Comparison of ENCODE assay signal across 7 cellular contexts in genomic region chr3:71495708-71496472, GRCh38.
DNase-seq lines count a peak whose midpoint lies in the region; TF ChIP-seq lines count a peak whose summit lies in the region.

No MANE protein-coding gene starts in this region.

- no peaks in the 10 kb centered on the region for H4K20me1 ChIP-seq in H9 (ENCODE audit: control insufficient read depth, insufficient read depth, insufficient read length)
- H4K20me1 ChIP-seq in SK-N-SH (ENCODE audit: insufficient read depth), result no peaks in the 10 kb centered on the region

- TF ChIP-seq RAD21 in SK-N-SH (IDR thresholded peaks at IDR 0.05; ENCODE audit: low read length), result no peak

- peaks cover 15 to 23% (median 20%) of the 10 kb centered on the region in 3 experiments for H3K36me3 Mint-ChIP-seq in H9 (ENCODE audit: insufficient read depth in 1 of 3, low read depth in 3 of 3)

- H3K14ac ChIP-seq in H9 (ENCODE audit: insufficient read depth, low read length), result peak overlapping the region; percentile 68; the same call in 1 of the 2 replicates

- H3K4me3 ChIP-seq in SK-N-SH (ENCODE audit: low read depth in 2 of 2, low read length in 1 of 2) (peak overlapping the region in 1 of 2 experiments; percentile 20; a peak in 1 of 4 replicates), fibroblast of mammary gland (ENCODE audit: control insufficient read depth, low read depth, low read length) (peak overlapping the region; percentile 42)

- CTCF ChIA-PET in SK-N-SH (lab: Yijun Ruan, JAX), result interaction anchor here (1.9 kb wide), 1 partner anchor 90 kb away, joined by 5 read pairs; no protein-coding TSS in a partner anchor

- H2AK5ac ChIP-seq in H9 (ENCODE audit: insufficient read length, low read length), result peak overlapping the region; percentile 100

- H3K27me3 Mint-ChIP-seq in H9 (ENCODE audit: low read depth), result no peaks in the 10 kb centered on the region

- H3K4me1 Mint-ChIP-seq in H9, result peaks cover 51 to 52% of the 10 kb centered on the region in 2 experiments

- no peaks in the 10 kb centered on the region for H3K23me2 ChIP-seq in H9 (ENCODE audit: insufficient read length, low read depth, low read length, poor library complexity, severe bottlenecking)

- H3K4me3 Mint-ChIP-seq in H9, result peak overlapping the region in 1 of 2 experiments; percentile 6; a peak in 2 of 5 replicates

- no peak overlapping the region for H3K23ac ChIP-seq in H9 (ENCODE audit: insufficient read length, low read depth, low read length)

- POLR2A ChIA-PET in SK-N-SH (lab: Yijun Ruan, JAX), result no interaction called here

- H4K5ac ChIP-seq in H9 (ENCODE audit: insufficient read length, low read depth, low read length), result peak overlapping the region; percentile 5

- H3K9me3 Mint-ChIP-seq in H9, result peaks cover 5 to 10% of the 10 kb centered on the region in 2 experiments

- H3K9ac ChIP-seq in H9 (ENCODE audit: extremely low read depth, insufficient read length, low read length), result no peak overlapping the region
- peak overlapping the region; percentile 56; the same call in 1 of the 2 replicates for H3K9ac ChIP-seq in SK-N-SH

- no CpG with 5 or more reads among the region's 5 CpGs for WGBS in H9 (ENCODE audit: extremely low coverage, insufficient read length, low lambda C conversion rate)
- 51% methylated on average over 5 of the region's 5 CpGs for WGBS in SK-N-SH (ENCODE audit: low lambda C conversion rate)

- no peak overlapping the region for H2BK15ac ChIP-seq in H9 (ENCODE audit: low read depth, low read length)

- peak overlapping the region; percentile 88 for H4K91ac ChIP-seq in H9 (ENCODE audit: insufficient read length, low read depth, low read length)

- peaks cover 24% of the 10 kb centered on the region; the same call in 1 of the 2 replicates for H3K4me1 ChIP-seq in H9 (ENCODE audit: insufficient read depth, low read length)
- H3K4me1 ChIP-seq in SK-N-SH (ENCODE audit: control insufficient read depth in 1 of 2, insufficient read depth in 2 of 2, low read depth in 1 of 2, low read length in 1 of 2), result peaks cover 8 to 25% of the 10 kb centered on the region in 2 experiments

- TF ChIP-seq EP300 in SK-N-SH (IDR thresholded peaks at IDR 0.05; ENCODE audit: borderline replicate concordance in 1 of 2, low read depth in 1 of 2, low read length in 1 of 2), result no peak

- no peaks in the 10 kb centered on the region for H3K9me2 ChIP-seq in SK-N-SH

- no peaks in the 10 kb centered on the region for H3K9me3 ChIP-seq in H9 (ENCODE audit: control insufficient read depth, low read depth, low read length)
- H3K9me3 ChIP-seq in SK-N-SH, result no peaks in the 10 kb centered on the region

- DNase-seq in H9 (peak; percentile 43), SK-N-SH (no peak), fibroblast of mammary gland (ENCODE audit: low read depth) (peak; percentile 95), nucleus accumbens (lab: John Stamatoyannopoulos, UW) (no peak), NCI-H2029 treated with DMSO at 0.1 percent for 48 hours (lab: John Stamatoyannopoulos, UW) (no peak), DMS 273 treated with DMSO at 0.1 percent for 48 hours (lab: John Stamatoyannopoulos, UW) (no peak)
- DNase-seq in stimulated activated CD8-positive, alpha-beta memory T cell treated with anti-CD3 and anti-CD28 coated beads, Interleukin-4, amount 100 ng/mL, for 48 hours, result peak; percentile 53

- H2BK12ac ChIP-seq in H9 (ENCODE audit: insufficient read length, low read depth, low read length), result peak overlapping the region; percentile 99

- H3T11ph ChIP-seq in H9 (ENCODE audit: low read length), result no peak overlapping the region

- H3K79me2 ChIP-seq in H9 (ENCODE audit: insufficient read depth, low read length), result peaks cover 2% of the 10 kb centered on the region; the same call in 1 of the 2 replicates
- H3K79me2 ChIP-seq in SK-N-SH (ENCODE audit: insufficient read depth), result peaks cover 92% of the 10 kb centered on the region

- peak overlapping the region; percentile 78 to 96 (median 91) for H3K27ac Mint-ChIP-seq in H9

- H3K36me3 ChIP-seq in SK-N-SH (replicated peaks in 1 of 2; ENCODE audit: control insufficient read depth in 1 of 2, insufficient read depth in 2 of 2, low read length in 1 of 2), result peaks cover 11 to 24% of the 10 kb centered on the region in 2 experiments

- peak overlapping the region; percentile 93 for H2BK120ac ChIP-seq in H9 (ENCODE audit: low read depth, low read length, poor library complexity, severe bottlenecking)

- H2BK5ac ChIP-seq in H9 (ENCODE audit: insufficient read length, low read length), result no peak overlapping the region

- H3K4me2 ChIP-seq in H9 (ENCODE audit: insufficient read depth, insufficient read length, low read length) (no peak overlapping the region), SK-N-SH (peak overlapping the region; percentile 58)

- H3K4ac ChIP-seq in H9 (ENCODE audit: low read depth, low read length), result peak overlapping the region; percentile 31; the same call in 1 of the 2 replicates

- peak overlapping the region; percentile 84 for H2BK20ac ChIP-seq in H9 (ENCODE audit: low read depth, low read length, poor library complexity, severe bottlenecking)

- peak overlapping the region; percentile 82 for H3K18ac ChIP-seq in H9 (ENCODE audit: insufficient read length, low read depth, low read length)

- no peak overlapping the region for H2AFZ ChIP-seq in H9 (ENCODE audit: low read length)
- H2AFZ ChIP-seq in SK-N-SH (ENCODE audit: low read depth), result no peak overlapping the region

- no peaks in the 10 kb centered on the region for H3K79me1 ChIP-seq in H9 (ENCODE audit: insufficient read depth, low read depth, low read length, poor library complexity, severe bottlenecking)

- H3K56ac ChIP-seq in H9 (ENCODE audit: insufficient read length, low read depth, low read length), result peak overlapping the region; percentile 1

- H3K27ac ChIP-seq in H9 (ENCODE audit: insufficient read length, low read depth, low read length), result no peak overlapping the region
- peak overlapping the region; percentile 6 to 91; a peak in 3 of 4 replicates for H3K27ac ChIP-seq in SK-N-SH (ENCODE audit: low read depth in 2 of 2, low read length in 1 of 2)

- H3K27me3 ChIP-seq in H9 (ENCODE audit: insufficient read depth, low read length) (no peaks in the 10 kb centered on the region), SK-N-SH (ENCODE audit: insufficient read depth) (no peaks in the 10 kb centered on the region)

- no peak overlapping the region for H4K8ac ChIP-seq in H9 (replicated peaks; ENCODE audit: insufficient read length, low read depth, low read length)

- peaks cover 24% of the 10 kb centered on the region for H3F3A ChIP-seq in SK-N-SH (replicated peaks; ENCODE audit: insufficient read depth)

- no peak for TF ChIP-seq CTCF in H9 (conservative IDR thresholded peaks at IDR 0.05)
- TF ChIP-seq CTCF in SK-N-SH (IDR thresholded peaks at IDR 0.05), result no peak
- no peak for TF ChIP-seq CTCF in fibroblast of mammary gland (conservative IDR thresholded peaks at IDR 0.05; ENCODE audit: control insufficient read depth, insufficient read depth, low read depth, low read length)

TF ChIP-seq in SK-N-SH, 30 proteins besides CTCF, POLR2A, EP300 and RAD21:
- TF ChIP-seq TCF12 (IDR thresholded peaks at IDR 0.05) (peak; percentile 20; the same call in 1 of the 2 replicates), JUND (IDR thresholded peaks at IDR 0.05) (peak; percentile 40; the same call in 1 of the 2 replicates), FOSL2 (IDR thresholded peaks at IDR 0.05; ENCODE audit: borderline replicate concordance, low read depth) (peak; percentile 50; the same call in 1 of the 2 replicates), GABPA (IDR thresholded peaks at IDR 0.05; ENCODE audit: low read depth) (no peak), NRF1 (IDR thresholded peaks at IDR 0.05; ENCODE audit: low read depth, low read length) (no peak)
TF ChIP-seq in SK-N-SH: peak in this region for 3.

Comparison
In these comparisons a context has a peak if more than half of its experiments do, and no peak if none do; other contexts are left out.
1. DNase-seq: peak in H9 (single experiment), fibroblast of mammary gland (single experiment) and stimulated activated CD8-positive, alpha-beta memory T cell treated with anti-CD3 and anti-CD28 coated beads, Interleukin-4, amount 100 ng/mL, for 48 hours (single experiment); none in SK-N-SH (single experiment), nucleus accumbens (0 of 56), NCI-H2029 treated with DMSO at 0.1 percent for 48 hours (single experiment) and DMS 273 treated with DMSO at 0.1 percent for 48 hours (single experiment).